ENCODE assay signal across 1 cellular context in the genomic region with DNA sequence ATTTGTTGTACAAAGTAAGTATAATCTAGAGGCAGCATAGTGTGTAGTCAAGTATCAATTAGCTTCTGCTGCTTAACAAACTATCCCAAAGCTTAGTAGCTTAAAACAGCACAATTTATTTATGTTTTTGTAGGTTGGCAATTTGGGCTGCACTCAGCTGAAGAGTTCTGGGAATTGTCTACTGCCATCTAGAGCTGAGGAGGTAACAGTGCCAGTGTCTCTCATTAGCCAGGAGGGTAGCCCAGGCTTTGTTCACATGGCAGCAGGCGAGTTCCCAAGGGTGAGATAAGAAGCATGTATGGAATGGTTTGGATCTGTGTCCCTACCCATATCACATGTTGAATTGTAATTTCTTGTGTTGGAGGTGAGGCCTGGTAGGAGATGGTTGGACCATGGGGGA.
TF ChIP-seq lines count a peak whose summit lies in the region.

No MANE protein-coding gene starts in this region.

TF ChIP-seq in GM23338, 12 proteins besides CTCF, POLR2A, EP300 and RAD21 (continued from another document):
- TF ChIP-seq, protein P1, sequence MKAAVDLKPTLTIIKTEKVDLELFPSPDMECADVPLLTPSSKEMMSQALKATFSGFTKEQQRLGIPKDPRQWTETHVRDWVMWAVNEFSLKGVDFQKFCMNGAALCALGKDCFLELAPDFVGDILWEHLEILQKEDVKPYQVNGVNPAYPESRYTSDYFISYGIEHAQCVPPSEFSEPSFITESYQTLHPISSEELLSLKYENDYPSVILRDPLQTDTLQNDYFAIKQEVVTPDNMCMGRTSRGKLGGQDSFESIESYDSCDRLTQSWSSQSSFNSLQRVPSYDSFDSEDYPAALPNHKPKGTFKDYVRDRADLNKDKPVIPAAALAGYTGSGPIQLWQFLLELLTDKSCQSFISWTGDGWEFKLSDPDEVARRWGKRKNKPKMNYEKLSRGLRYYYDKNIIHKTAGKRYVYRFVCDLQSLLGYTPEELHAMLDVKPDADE (IDR thresholded peaks at IDR 0.05) = no peak
- no peak for TF ChIP-seq EZH2phosphoT487 (IDR thresholded peaks at IDR 0.05; ENCODE audit: unreplicated experiment)
- TF ChIP-seq CREB1 (CRISPR knock-in tag; IDR thresholded peaks at IDR 0.05; ENCODE audit: low read depth) = no peak
- TF ChIP-seq, protein P2, sequence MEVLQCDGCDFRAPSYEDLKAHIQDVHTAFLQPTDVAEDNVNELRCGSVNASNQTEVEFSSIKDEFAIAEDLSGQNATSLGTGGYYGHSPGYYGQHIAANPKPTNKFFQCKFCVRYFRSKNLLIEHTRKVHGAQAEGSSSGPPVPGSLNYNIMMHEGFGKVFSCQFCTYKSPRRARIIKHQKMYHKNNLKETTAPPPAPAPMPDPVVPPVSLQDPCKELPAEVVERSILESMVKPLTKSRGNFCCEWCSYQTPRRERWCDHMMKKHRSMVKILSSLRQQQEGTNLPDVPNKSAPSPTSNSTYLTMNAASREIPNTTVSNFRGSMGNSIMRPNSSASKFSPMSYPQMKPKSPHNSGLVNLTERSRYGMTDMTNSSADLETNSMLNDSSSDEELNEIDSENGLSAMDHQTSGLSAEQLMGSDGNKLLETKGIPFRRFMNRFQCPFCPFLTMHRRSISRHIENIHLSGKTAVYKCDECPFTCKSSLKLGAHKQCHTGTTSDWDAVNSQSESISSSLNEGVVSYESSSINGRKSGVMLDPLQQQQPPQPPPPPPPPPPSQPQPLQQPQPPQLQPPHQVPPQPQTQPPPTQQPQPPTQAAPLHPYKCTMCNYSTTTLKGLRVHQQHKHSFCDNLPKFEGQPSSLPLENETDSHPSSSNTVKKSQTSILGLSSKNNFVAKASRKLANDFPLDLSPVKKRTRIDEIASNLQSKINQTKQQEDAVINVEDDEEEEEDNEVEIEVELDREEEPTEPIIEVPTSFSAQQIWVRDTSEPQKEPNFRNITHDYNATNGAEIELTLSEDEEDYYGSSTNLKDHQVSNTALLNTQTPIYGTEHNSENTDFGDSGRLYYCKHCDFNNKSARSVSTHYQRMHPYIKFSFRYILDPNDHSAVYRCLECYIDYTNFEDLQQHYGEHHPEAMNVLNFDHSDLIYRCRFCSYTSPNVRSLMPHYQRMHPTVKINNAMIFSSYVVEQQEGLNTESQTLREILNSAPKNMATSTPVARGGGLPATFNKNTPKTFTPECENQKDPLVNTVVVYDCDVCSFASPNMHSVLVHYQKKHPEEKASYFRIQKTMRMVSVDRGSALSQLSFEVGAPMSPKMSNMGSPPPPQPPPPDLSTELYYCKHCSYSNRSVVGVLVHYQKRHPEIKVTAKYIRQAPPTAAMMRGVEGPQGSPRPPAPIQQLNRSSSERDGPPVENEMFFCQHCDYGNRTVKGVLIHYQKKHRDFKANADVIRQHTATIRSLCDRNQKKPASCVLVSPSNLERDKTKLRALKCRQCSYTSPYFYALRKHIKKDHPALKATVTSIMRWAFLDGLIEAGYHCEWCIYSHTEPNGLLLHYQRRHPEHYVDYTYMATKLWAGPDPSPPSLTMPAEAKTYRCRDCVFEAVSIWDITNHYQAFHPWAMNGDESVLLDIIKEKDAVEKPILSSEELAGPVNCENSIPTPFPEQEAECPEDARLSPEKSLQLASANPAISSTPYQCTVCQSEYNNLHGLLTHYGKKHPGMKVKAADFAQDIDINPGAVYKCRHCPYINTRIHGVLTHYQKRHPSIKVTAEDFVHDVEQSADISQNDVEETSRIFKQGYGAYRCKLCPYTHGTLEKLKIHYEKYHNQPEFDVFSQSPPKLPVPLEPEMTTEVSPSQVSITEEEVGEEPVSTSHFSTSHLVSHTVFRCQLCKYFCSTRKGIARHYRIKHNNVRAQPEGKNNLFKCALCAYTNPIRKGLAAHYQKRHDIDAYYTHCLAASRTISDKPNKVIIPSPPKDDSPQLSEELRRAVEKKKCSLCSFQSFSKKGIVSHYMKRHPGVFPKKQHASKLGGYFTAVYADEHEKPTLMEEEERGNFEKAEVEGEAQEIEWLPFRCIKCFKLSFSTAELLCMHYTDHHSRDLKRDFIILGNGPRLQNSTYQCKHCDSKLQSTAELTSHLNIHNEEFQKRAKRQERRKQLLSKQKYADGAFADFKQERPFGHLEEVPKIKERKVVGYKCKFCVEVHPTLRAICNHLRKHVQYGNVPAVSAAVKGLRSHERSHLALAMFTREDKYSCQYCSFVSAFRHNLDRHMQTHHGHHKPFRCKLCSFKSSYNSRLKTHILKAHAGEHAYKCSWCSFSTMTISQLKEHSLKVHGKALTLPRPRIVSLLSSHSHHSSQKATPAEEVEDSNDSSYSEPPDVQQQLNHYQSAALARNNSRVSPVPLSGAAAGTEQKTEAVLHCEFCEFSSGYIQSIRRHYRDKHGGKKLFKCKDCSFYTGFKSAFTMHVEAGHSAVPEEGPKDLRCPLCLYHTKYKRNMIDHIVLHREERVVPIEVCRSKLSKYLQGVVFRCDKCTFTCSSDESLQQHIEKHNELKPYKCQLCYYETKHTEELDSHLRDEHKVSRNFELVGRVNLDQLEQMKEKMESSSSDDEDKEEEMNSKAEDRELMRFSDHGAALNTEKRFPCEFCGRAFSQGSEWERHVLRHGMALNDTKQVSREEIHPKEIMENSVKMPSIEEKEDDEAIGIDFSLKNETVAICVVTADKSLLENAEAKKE (CRISPR knock-in tag; IDR thresholded peaks at IDR 0.05) = no peak
- TF ChIP-seq STAT1 (IDR thresholded peaks at IDR 0.05; ENCODE audit: unreplicated experiment) = no peak
- no peak for TF ChIP-seq ZNF114 (CRISPR knock-in tag; IDR thresholded peaks at IDR 0.05)
- no peak for TF ChIP-seq ZNF331 (CRISPR knock-in tag; IDR thresholded peaks at IDR 0.05; ENCODE audit: low read depth)
- TF ChIP-seq POLR2AphosphoS5 (IDR thresholded peaks at IDR 0.05; ENCODE audit: low read depth) = no peak
- no peak for TF ChIP-seq EZH2 (IDR thresholded peaks at IDR 0.05; ENCODE audit: low read depth, unreplicated experiment)
